8 cellular contexts compared by ENCODE assay signal in the genomic region with DNA sequence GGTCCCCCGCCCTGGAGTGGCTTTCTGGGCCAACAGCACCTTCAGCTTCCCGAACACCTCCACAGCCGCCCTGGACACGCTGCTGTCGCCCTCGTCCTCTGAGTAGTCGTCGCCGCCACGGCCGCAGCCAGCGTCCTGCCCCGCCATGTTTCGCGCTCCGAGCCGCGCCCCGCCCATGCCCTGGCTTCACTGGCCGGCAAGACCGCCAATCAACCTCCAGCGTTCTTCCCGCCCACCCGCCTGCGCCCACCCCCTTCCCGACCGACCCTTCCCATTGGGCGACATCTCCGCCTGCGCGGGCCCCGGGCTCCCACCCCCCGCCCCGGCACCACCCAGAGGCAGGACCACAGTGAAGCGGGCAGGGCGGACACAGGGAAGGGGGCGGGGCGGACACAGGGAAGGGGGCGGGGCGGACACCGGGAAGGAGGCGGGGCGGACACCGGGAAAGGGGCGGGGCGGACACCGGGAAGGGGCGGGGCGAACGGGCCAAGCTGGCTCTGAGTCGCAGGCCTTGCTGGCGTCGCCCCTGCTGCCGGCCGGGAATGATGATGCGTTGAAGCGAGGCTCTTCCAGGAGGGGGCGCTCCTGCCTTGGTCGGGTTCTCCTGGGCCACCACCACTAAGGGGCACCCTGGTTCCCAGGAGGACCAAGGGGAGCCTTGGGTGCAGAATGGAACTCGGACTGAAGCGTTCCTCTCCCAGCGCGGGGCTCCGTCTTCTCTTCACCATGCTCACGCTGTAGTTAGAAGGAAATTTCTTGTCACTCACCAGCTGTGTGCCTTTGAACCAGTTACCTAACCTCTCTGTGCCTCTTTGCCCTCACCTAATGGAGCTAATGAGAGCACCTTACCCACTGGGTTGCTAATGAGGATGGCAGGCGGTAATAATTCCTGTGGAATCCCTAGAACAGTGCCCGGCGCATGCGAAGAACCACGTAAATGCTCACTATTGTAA. TPM values are rescaled to one million over a fixed set of nuclear protein-coding genes. Genes with fewer than 3 reads are reported as not detected.
A peak's percentile ranks its signal among the peaks of the same experiment; 100 is the strongest.
DNase-seq lines count a peak whose midpoint lies in the region; FAIRE-seq and TF ChIP-seq lines count a peak whose summit lies in the region.

A gene (minus strand): TSS at position 166 of the 953 bp plus-strand sequence. CDS start 19 bp downstream, at position 147.

- H3K4me3 ChIP-seq in GM06990 (replicated peaks; ENCODE audit: low read depth, low read length) (peak within 1 kb of the TSS; percentile 74), HFF-Myc (replicated peaks; ENCODE audit: low read depth, low read length) (peak within 1 kb of the TSS; percentile 75)

- no peak for FAIRE-seq in frontal cortex (lab: Jason Lieb, UNC)

- in situ Hi-C loops in SK-MEL-5 (cut with HindIII; ENCODE audit: low pct_unique_long_range_greater_than_20kb, low sequenced_read_pairs) = no loop called here

- no peaks in the 10 kb centered on the region for H3K27me3 ChIP-seq in GM06990 (replicated peaks; ENCODE audit: control insufficient read depth, insufficient read depth, low read length)

- H3K27ac ChIP-seq in substantia nigra (ENCODE audit: low read depth, low read length, poor library complexity, severe bottlenecking) = peak within 1 kb of the TSS; percentile 38

- DNase-seq in GM06990 (ENCODE audit: extremely low read depth, insufficient read length) (peak; percentile 94), HFF-Myc (ENCODE audit: extremely low read depth, low read depth) (peak; percentile 52), MV-4-11 (lab: John Stamatoyannopoulos, UW) (peak; percentile 82), SK-MEL-5 (ENCODE audit: low read depth, low spot score) (peak; percentile 88), frontal cortex (ENCODE audit: low spot score in 2 of 2) (peak; percentile 89 to 90), non-pigmented ciliary epithelial cell (ENCODE audit: low read depth) (peak; percentile 32), substantia nigra (lab: John Stamatoyannopoulos, UW) (peak; percentile 24 to 98 (median 88))
- DNase-seq in activated naive CD4-positive, alpha-beta T cell treated with Interleukin-2 at 50 U/mL for 16 hours = peak; percentile 85

- TF ChIP-seq CTCF in GM06990 (IDR thresholded peaks at IDR 0.05; ENCODE audit: insufficient read depth, low read length, poor library complexity, severe bottlenecking) (peak; percentile 70), HFF-Myc (IDR thresholded peaks at IDR 0.05; ENCODE audit: low read depth, low read length, missing control alignments) (peak; percentile 65)

- no peaks in the 10 kb centered on the region; the same call in none of the 2 replicates for H3K36me3 ChIP-seq in GM06990 (ENCODE audit: control insufficient read depth, insufficient read depth, low read length)

RNA-seq across cellular contexts. Expression of the gene that starts here (rescaled TPM):
- 22.1 and 24.7 TPM in 2 replicates for total RNA-seq in SK-MEL-5 (2014; rRNA removed; shearing (Covaris generic))
- polyA plus RNA-seq in SK-MEL-5 (2015; cell fraction: cytosol; rRNA removed) = 30.2 and 36.5 TPM in 2 replicates
- 73.1 and 89.4 TPM in 2 replicates for polyA plus RNA-seq in SK-MEL-5 (2015; cell fraction: nucleus; rRNA removed)
- total RNA-seq in frontal cortex = 6.5 TPM

Comparison
In these comparisons a context has a peak if more than half of its experiments do, and no peak if none do; other contexts are left out.
1. Peak in every context shown above with its lines: DNase-seq, H3K4me3 ChIP-seq and H3K27ac ChIP-seq.
2. DNase-seq: peak in every context shown above with its lines; median percentile 94 in GM06990; 90 in frontal cortex; 88 in SK-MEL-5; 88 in substantia nigra; 85 in activated naive CD4-positive, alpha-beta T cell treated with Interleukin-2 at 50 U/mL for 16 hours; 82 in MV-4-11; 52 in HFF-Myc; 32 in non-pigmented ciliary epithelial cell.